ENCODE assay signal across 9 cellular contexts in genomic region chr19:51632126-51632525, GRCh38. TPM values are rescaled to one million over a fixed set of nuclear protein-coding genes. Genes with fewer than 3 reads are reported as not detected.
"Had no signal": no experiment of that assay in that cellular context is flagged by ENCODE, and none has a peak within 500 bp of the region (broad histone marks: within the 10 kb centered on the region; RNA-seq: fewer than 3 reads in every experiment).

No MANE protein-coding gene starts in this region.

- ATAC-seq: GM23338, HepG2 had no signal

- H3K4me3 ChIP-seq: GM23338 had no signal

- DNase-seq: H9, HCEC 1CT, KBM-7 had no signal

- H3K9me3 Mint-ChIP-seq: IgD-negative memory B cell had no signal

- H3K27me3 Mint-ChIP-seq: IgD-negative memory B cell had no signal

- H3K27ac Mint-ChIP-seq: GM23338, H9, IgD-negative memory B cell had no signal

- H3K4me2 ChIP-seq: GM23338 had no signal

- H3K27ac ChIP-seq: HL-60 had no signal

- H3K4me1 Mint-ChIP-seq: GM23338, H9 had no signal

- H2AFZ ChIP-seq: GM23338 had no signal

- H3K4me3 Mint-ChIP-seq: GM23338, H9 had no signal

RNA-seq across cellular contexts. Expression of gene SIGLEC5, which starts 1.9 kb away (rescaled TPM):
- total RNA-seq: GM23338, H1, H9, HepG2, HT1080 had no signal
- polyA plus RNA-seq: GM23338, H1, HepG2, IgD-negative memory B cell had no signal

RNA-seq across cellular contexts. Expression of gene SIGLEC14, which starts 14.5 kb away (rescaled TPM):
- total RNA-seq: GM23338, H1, H9 had no signal
- polyA plus RNA-seq: GM23338, H1 had no signal
